16 cellular contexts compared by ENCODE assay signal in genomic region chr2:13682878-13683277, GRCh38.
A peak's percentile ranks its signal among the peaks of the same experiment; 100 is the strongest.
DNase-seq lines count a peak whose midpoint lies in the region; ATAC-seq, FAIRE-seq and TF ChIP-seq lines count a peak whose summit lies in the region.
"Had no signal": no experiment of that assay in that cellular context is flagged by ENCODE, and none has a peak within 500 bp of the region (broad histone marks: within the 10 kb centered on the region; RNA-seq: fewer than 3 reads in every experiment).

No MANE protein-coding gene starts in this region.

- H3K27ac Mint-ChIP-seq in neural progenitor cell = no peak overlapping the region
- H3K27ac Mint-ChIP-seq: activated T-cell treated with anti-CD3 and anti-CD28 coated beads, Interleukin-2, amount 50 U/mL, for 24 hours; H9; nephron progenitor cell had no signal

- H3K4me3 Mint-ChIP-seq in neural progenitor cell = no peak overlapping the region
- H3K4me3 Mint-ChIP-seq: activated T-cell treated with anti-CD3 and anti-CD28 coated beads, Interleukin-2, amount 50 U/mL, for 24 hours; H9; nephron progenitor cell had no signal

- no peak for TF ChIP-seq POLR2A in H54 (IDR thresholded peaks at IDR 0.05; ENCODE audit: low read depth, low read length)

- H3K36me3 Mint-ChIP-seq in neural progenitor cell = no peaks in the 10 kb centered on the region

- TF ChIP-seq CTCF in bronchial epithelial cell (IDR thresholded peaks at IDR 0.05; ENCODE audit: insufficient read depth, low read length, severe bottlenecking) = no peak
- TF ChIP-seq CTCF in neural progenitor cell (IDR thresholded peaks at IDR 0.05) = no peak

- no peaks in the 10 kb centered on the region for H3K9me3 Mint-ChIP-seq in neural progenitor cell

- H3K9me3 ChIP-seq in neural progenitor cell (ENCODE audit: low read depth) = peaks cover 9% of the 10 kb centered on the region

- H3K4me3 ChIP-seq in bronchial epithelial cell (ENCODE audit: low read depth, low read length) = no peak overlapping the region
- H3K4me3 ChIP-seq in neural progenitor cell = no peak overlapping the region
- H3K4me3 ChIP-seq: skin epidermis had no signal

- H4K20me1 ChIP-seq in neural progenitor cell (ENCODE audit: low read depth) = no peaks in the 10 kb centered on the region

- peaks cover 2% of the 10 kb centered on the region for H3K27me3 Mint-ChIP-seq in neural progenitor cell (ENCODE audit: insufficient read depth, low read depth)
- H3K27me3 Mint-ChIP-seq: activated T-cell treated with anti-CD3 and anti-CD28 coated beads, Interleukin-2, amount 50 U/mL, for 24 hours had no signal

- no peak overlapping the region for H3K4me2 ChIP-seq in neural progenitor cell

- H3K27me3 ChIP-seq in bronchial epithelial cell (ENCODE audit: control insufficient read depth, insufficient read depth, low read length) (no peaks in the 10 kb centered on the region), neural progenitor cell (peaks cover 3% of the 10 kb centered on the region)

- FAIRE-seq in bronchial epithelial cell (lab: Jason Lieb, UNC) = no peak
- FAIRE-seq in H54 (lab: Jason Lieb, UNC) = no peak
- FAIRE-seq: GM18507 had no signal

- no peak overlapping the region for H3K9ac ChIP-seq in neural progenitor cell

- H3K27ac ChIP-seq in neural progenitor cell = no peak overlapping the region
- H3K27ac ChIP-seq: skin epidermis had no signal

- no peaks in the 10 kb centered on the region for H3K36me3 ChIP-seq in bronchial epithelial cell (ENCODE audit: control insufficient read depth, insufficient read depth, low read length)
- H3K36me3 ChIP-seq in neural progenitor cell = no peaks in the 10 kb centered on the region

- H3K4me1 ChIP-seq in neural progenitor cell = no peaks in the 10 kb centered on the region

- no peaks in the 10 kb centered on the region for H3F3A ChIP-seq in neural progenitor cell (ENCODE audit: low read depth)

- ATAC-seq in GM19455 (IDR thresholded peaks at IDR 0.05; ENCODE audit: unreplicated experiment) = no peak
- ATAC-seq: left ventricle myocardium superior had no signal

- H2AFZ ChIP-seq in neural progenitor cell (replicated peaks) = no peak overlapping the region

- DNase-seq in DMS 273 treated with DMSO at 0.1 percent for 48 hours (lab: John Stamatoyannopoulos, UW) (peak; percentile 2), NCI-H2171 treated with DMSO at 0.1 percent for 48 hours (lab: John Stamatoyannopoulos, UW) (peak; percentile 70), bronchial epithelial cell (ENCODE audit: low read depth) (peak; percentile 85), myocyte (ENCODE audit: low read depth) (peak; percentile 31), neural progenitor cell (ENCODE audit: low spot score) (no peak), H54 (ENCODE audit: insufficient read length, low spot score) (no peak), kidney glomerular epithelial cell (lab: John Stamatoyannopoulos, UW) (no peak)
- DNase-seq: activated CD4-positive, alpha-beta T cell treated with anti-CD3 and anti-CD28 coated beads for 1 hour; activated T-cell treated with anti-CD3 and anti-CD28 coated beads, Interleukin-2, amount 50 U/mL, for 24 hours; effector memory CD4-positive, alpha-beta T cell; H9; left ventricle myocardium superior; nephron progenitor cell had no signal

- no peaks in the 10 kb centered on the region for H3K79me2 ChIP-seq in neural progenitor cell (ENCODE audit: low read depth)

- no peaks in the 10 kb centered on the region for H3K4me1 Mint-ChIP-seq in neural progenitor cell

Comparison
In these comparisons a context has a peak if more than half of its experiments do, and no peak if none do; other contexts are left out.
1. DNase-seq: peak in DMS 273 treated with DMSO at 0.1 percent for 48 hours (single experiment), NCI-H2171 treated with DMSO at 0.1 percent for 48 hours (single experiment), bronchial epithelial cell (single experiment) and myocyte (single experiment); none in neural progenitor cell (single experiment), H54 (single experiment) and kidney glomerular epithelial cell (single experiment).